Comparison of ENCODE assay signal across 1 cellular context in genomic region chr2:100742884-100743283, GRCh38.
A peak's percentile ranks its signal among the peaks of the same experiment; 100 is the strongest.
TF ChIP-seq lines count a peak whose summit lies in the region.

No MANE protein-coding gene starts in this region.

TF ChIP-seq in SK-N-SH, 30 proteins besides CTCF, POLR2A, EP300 and RAD21 (continued from another document):
- TF ChIP-seq TEAD4 (IDR thresholded peaks at IDR 0.05; ENCODE audit: borderline replicate concordance, insufficient read depth) (no peak), GABPA (IDR thresholded peaks at IDR 0.05; ENCODE audit: low read depth) (no peak), USF2 (IDR thresholded peaks at IDR 0.05; ENCODE audit: borderline replicate concordance, low read depth, low read length) (0 out of 2 replicates have a peak, but pooled peaks have one; percentile 26)
